28 cellular contexts compared by ENCODE assay signal in the genomic region with DNA sequence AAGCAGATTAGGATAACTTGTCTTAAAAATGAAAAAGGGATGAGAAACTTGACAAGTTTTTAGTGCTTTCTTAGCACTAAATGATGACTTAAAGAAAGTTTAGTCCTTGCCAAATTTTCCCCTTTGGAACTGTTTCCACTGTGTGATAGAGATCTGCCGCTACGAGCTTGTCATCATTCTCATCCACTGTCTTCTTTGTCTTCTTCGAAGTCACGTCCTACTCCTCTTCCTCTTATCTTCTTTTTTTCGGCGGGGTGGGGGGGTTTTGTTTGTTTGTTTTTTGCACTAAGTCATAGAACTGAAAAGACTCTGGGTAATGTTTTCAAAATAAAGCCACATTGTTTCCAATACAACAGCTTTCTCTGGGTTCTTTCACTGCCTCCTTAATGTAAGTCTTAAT.
"Had no signal": no experiment of that assay in that cellular context is flagged by ENCODE, and none has a peak within 500 bp of the region (broad histone marks: within the 10 kb centered on the region; RNA-seq: fewer than 3 reads in every experiment).

No MANE protein-coding gene starts in this region.

- DNase-seq: activated B cell treated with CpG ODN at 0.5 μM for 24 hours; activated CD4-positive, alpha-beta T cell treated with anti-CD3 and anti-CD28 coated beads for 1 hour; activated CD4-positive, alpha-beta T cell treated with anti-CD3 and anti-CD28 coated beads, Interleukin-2, amount 10 ng/mL, durations not matched to agents 24 days and 14 days; activated CD4-positive, alpha-beta T cell treated with anti-CD3 and anti-CD28 coated beads, Interleukin-2, amount 50 U/mL, for 48 hours; activated CD8-positive, alpha-beta memory T cell treated with anti-CD3 and anti-CD28 coated beads, Interleukin-2, amount 10 ng/mL, durations not matched to agents 7 days and 5 days; activated effector memory CD4-positive, alpha-beta T cell treated with anti-CD3 and anti-CD28 coated beads, Interleukin-2, amount 50 U/mL, for 16 hours; activated naive CD4-positive, alpha-beta T cell treated with Interleukin-2 at 50 U/mL for 16 hours; activated naive CD8-positive, alpha-beta T cell treated with anti-CD3 and anti-CD28 coated beads, Interleukin-2, amount 50 U/mL, for 24 hours; activated T-cell treated with anti-CD3 and anti-CD28 coated beads, Interleukin-2, amount 50 U/mL, for 24 hours; amniotic stem cell; MG63; MV-4-11; NCI-H1092 treated with DMSO at 0.1 percent for 48 hours; NCI-H1417 treated with DMSO at 0.1 percent for 48 hours; NCI-H1694; NCI-H2029 treated with DMSO at 0.1 percent for 48 hours; NCI-H345; NCI-H510A; NCI-H526 treated with DMSO at 0.1 percent for 48 hours; NCI-H82; Peyer's patch; SHP77 had no signal

- H3K27me3 Mint-ChIP-seq: activated B cell treated with CpG ODN at 0.5 μM for 24 hours; activated CD4-positive, alpha-beta T cell treated with anti-CD3 and anti-CD28 coated beads, Interleukin-2, amount 10 ng/mL, durations not matched to agents 24 days and 14 days; activated CD8-positive, alpha-beta memory T cell treated with anti-CD3 and anti-CD28 coated beads, Interleukin-2, amount 10 ng/mL, durations not matched to agents 7 days and 5 days; activated naive CD8-positive, alpha-beta T cell treated with anti-CD3 and anti-CD28 coated beads, Interleukin-2, amount 50 U/mL, for 24 hours; activated T-cell treated with anti-CD3 and anti-CD28 coated beads, Interleukin-2, amount 50 U/mL, for 24 hours; brain; IgD-negative memory B cell had no signal

- H3K9me3 ChIP-seq: ascending aorta, MG63, Peyer's patch had no signal

- H3K27ac ChIP-seq: ascending aorta, KMS-11, Peyer's patch had no signal

- H3K36me3 ChIP-seq: ascending aorta, MG63, Peyer's patch had no signal

- H3K9ac ChIP-seq: KMS-11 had no signal

- H3K4me3 Mint-ChIP-seq: activated B cell treated with CpG ODN at 0.5 μM for 24 hours; activated CD4-positive, alpha-beta T cell treated with anti-CD3 and anti-CD28 coated beads, Interleukin-2, amount 10 ng/mL, durations not matched to agents 24 days and 14 days; activated CD8-positive, alpha-beta memory T cell treated with anti-CD3 and anti-CD28 coated beads, Interleukin-2, amount 10 ng/mL, durations not matched to agents 7 days and 5 days; activated naive CD8-positive, alpha-beta T cell treated with anti-CD3 and anti-CD28 coated beads, Interleukin-2, amount 50 U/mL, for 24 hours; activated T-cell treated with anti-CD3 and anti-CD28 coated beads, Interleukin-2, amount 50 U/mL, for 24 hours; brain; IgD-negative memory B cell; T-helper 1 cell treated with Interleukin-12 subunit alpha and Interleukin-12 subunit beta and Interleukin-4 antibody, amounts not matched to agents 30 μg/mL and 1 μg/mL, for 36 hours had no signal

- H3K4me2 ChIP-seq: KMS-11 had no signal

- H3K4me1 ChIP-seq: ascending aorta, Peyer's patch had no signal

- H3K27ac Mint-ChIP-seq: activated B cell treated with CpG ODN at 0.5 μM for 24 hours; activated CD4-positive, alpha-beta T cell treated with anti-CD3 and anti-CD28 coated beads, Interleukin-2, amount 10 ng/mL, durations not matched to agents 24 days and 14 days; activated CD8-positive, alpha-beta memory T cell treated with anti-CD3 and anti-CD28 coated beads, Interleukin-2, amount 10 ng/mL, durations not matched to agents 7 days and 5 days; activated naive CD4-positive, alpha-beta T cell treated with anti-CD3 and anti-CD28 coated beads, Interleukin-2, amount 50 U/mL, for 72 hours; activated naive CD8-positive, alpha-beta T cell treated with anti-CD3 and anti-CD28 coated beads, Interleukin-2, amount 50 U/mL, for 24 hours; activated T-cell treated with anti-CD3 and anti-CD28 coated beads, Interleukin-2, amount 50 U/mL, for 24 hours; brain; T-helper 1 cell treated with Interleukin-12 subunit alpha and Interleukin-12 subunit beta and Interleukin-4 antibody, amounts not matched to agents 30 μg/mL and 1 μg/mL, for 36 hours had no signal

- ATAC-seq: activated CD8-positive, alpha-beta memory T cell treated with anti-CD3 and anti-CD28 coated beads, Interleukin-2, amount 10 ng/mL, durations not matched to agents 7 days and 5 days; activated naive CD4-positive, alpha-beta T cell treated with anti-CD3 and anti-CD28 coated beads, Interleukin-2, amount 50 U/mL, for 72 hours; activated naive CD8-positive, alpha-beta T cell treated with anti-CD3 and anti-CD28 coated beads, Interleukin-2, amount 50 U/mL, for 24 hours had no signal

- H3K9me3 Mint-ChIP-seq: activated B cell treated with CpG ODN at 0.5 μM for 24 hours; activated CD4-positive, alpha-beta T cell treated with anti-CD3 and anti-CD28 coated beads, Interleukin-2, amount 10 ng/mL, durations not matched to agents 24 days and 14 days; activated naive CD4-positive, alpha-beta T cell treated with anti-CD3 and anti-CD28 coated beads, Interleukin-2, amount 50 U/mL, for 72 hours; activated naive CD8-positive, alpha-beta T cell treated with anti-CD3 and anti-CD28 coated beads, Interleukin-2, amount 50 U/mL, for 24 hours; activated T-cell treated with anti-CD3 and anti-CD28 coated beads, Interleukin-2, amount 50 U/mL, for 24 hours; brain; IgD-negative memory B cell; T-helper 1 cell treated with Interleukin-12 subunit alpha and Interleukin-12 subunit beta and Interleukin-4 antibody, amounts not matched to agents 30 μg/mL and 1 μg/mL, for 36 hours had no signal

- H3K4me1 Mint-ChIP-seq: activated B cell treated with CpG ODN at 0.5 μM for 24 hours; activated CD8-positive, alpha-beta memory T cell treated with anti-CD3 and anti-CD28 coated beads, Interleukin-2, amount 10 ng/mL, durations not matched to agents 7 days and 5 days had no signal

- H3K27me3 ChIP-seq: ascending aorta, MG63, Peyer's patch had no signal

- H3K4me3 ChIP-seq: ascending aorta, MG63, Peyer's patch had no signal
